ENCODE assay signal across 7 cellular contexts in the genomic region with DNA sequence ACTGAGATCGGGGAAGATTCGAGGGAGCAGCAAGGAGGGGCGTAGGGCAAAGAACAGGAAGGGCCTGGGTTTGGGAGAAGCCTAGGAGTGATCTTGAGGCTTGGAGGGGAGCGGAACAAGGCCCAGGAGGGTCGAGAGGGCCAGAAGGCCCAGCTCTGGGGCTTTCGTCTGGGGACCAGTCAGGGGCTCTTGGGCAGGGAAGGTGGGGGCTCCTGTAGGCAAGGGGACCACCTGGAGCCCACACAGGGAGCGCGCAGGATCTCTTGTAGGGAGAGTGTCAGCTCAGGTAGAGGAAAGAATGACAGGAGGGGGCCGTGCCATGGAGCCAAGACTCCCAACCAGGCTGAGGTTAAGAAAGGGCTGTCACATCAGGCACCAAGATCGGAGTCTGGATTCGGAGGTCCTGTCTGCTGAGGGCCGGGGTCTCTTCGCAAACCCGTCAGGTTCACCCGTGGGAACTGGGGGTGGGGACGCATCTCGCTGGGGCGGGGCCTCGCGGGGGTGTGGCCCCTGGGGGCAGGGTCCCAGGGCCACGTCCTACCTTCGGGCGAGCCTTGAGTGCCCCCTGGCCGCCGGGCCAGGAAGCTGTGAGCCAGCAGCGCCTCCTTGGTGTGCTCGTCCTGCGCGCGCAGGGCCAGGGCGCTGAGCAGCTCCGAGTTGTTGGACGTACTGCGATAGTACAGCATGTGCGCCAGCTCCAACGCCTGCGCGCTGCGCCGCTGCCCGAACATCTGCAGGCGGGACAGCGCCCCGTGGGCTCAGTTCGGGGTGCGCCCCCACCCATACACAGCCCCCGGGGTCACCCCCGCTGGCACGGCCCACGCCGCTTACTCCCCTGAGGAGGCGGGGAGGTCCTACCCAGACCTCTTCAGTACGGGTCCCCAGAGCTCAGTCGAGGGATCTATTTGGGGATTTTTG. TPM values are rescaled to one million over a fixed set of nuclear protein-coding genes. Genes with fewer than 3 reads are reported as not detected.
DNase-seq lines count a peak whose midpoint lies in the region; ATAC-seq, FAIRE-seq and TF ChIP-seq lines count a peak whose summit lies in the region.

No MANE protein-coding gene starts in this region.

- TF ChIP-seq POLR2A in breast epithelium (IDR thresholded peaks at IDR 0.05) (no peak), spleen (IDR thresholded peaks at IDR 0.05) (no peak)

- intact Hi-C loops in breast epithelium (cut with DNase I; ENCODE audit: low total_unique reads): no loop called here
- intact Hi-C loops in spleen (cut with DNase I; ENCODE audit: low total_unique reads): no loop called here

- peak; percentile 50 for ATAC-seq in HG02981 (IDR thresholded peaks at IDR 0.05; ENCODE audit: unreplicated experiment)

- DNase-seq in GM18507 (ENCODE audit: extremely low spot score, insufficient read length, low read depth) (peak; percentile 88), NCI-H2107 treated with DMSO at 0.1 percent for 48 hours (lab: John Stamatoyannopoulos, UW; ENCODE audit: unreplicated experiment) (peak; percentile 65), WERI-Rb-1 (peak; percentile 91), breast epithelium (ENCODE audit: low spot score in 2 of 2) (peak; percentile 86 to 87), iris pigment epithelial cell (ENCODE audit: low read depth) (peak; percentile 97), spleen (peak; percentile 100)

- WGBS in spleen, 5 donors: 1 to 6% (median 3%) methylated on average over 28 to 54 of the region's 54 CpGs

- TF ChIP-seq CTCF in WERI-Rb-1 (IDR thresholded peaks at IDR 0.05; ENCODE audit: low read depth, low read length): peak; percentile 81
- peak in 2 of 3 donors; percentile 50 to 74 for TF ChIP-seq CTCF in breast epithelium (IDR thresholded peaks at IDR 0.05)
- peak; percentile 89 to 99 (median 96) for TF ChIP-seq CTCF in spleen (IDR thresholded peaks at IDR 0.05 in 8 of 11, conservative IDR thresholded peaks at IDR 0.05 in 3 of 11)

- peak overlapping the region; percentile 60 for H3K4me3 ChIP-seq in WERI-Rb-1 (ENCODE audit: low read depth, low read length)
- H3K4me3 ChIP-seq in breast epithelium: peak overlapping the region; percentile 36 to 68 (median 55)
- peak overlapping the region; percentile 27 to 73 (median 50) for H3K4me3 ChIP-seq in spleen

- H3K27me3 ChIP-seq in WERI-Rb-1 (ENCODE audit: insufficient read depth, low read depth, severe bottlenecking): no peaks in the 10 kb centered on the region
- H3K27me3 ChIP-seq in breast epithelium: no peaks in the 10 kb centered on the region
- no peaks in the 10 kb centered on the region for H3K27me3 ChIP-seq in spleen (replicated peaks in 1 of 7)

- FAIRE-seq in GM18507 (lab: Jason Lieb, UNC): peak; percentile 93

- H3K27ac ChIP-seq in WERI-Rb-1: peak overlapping the region; percentile 77
- H3K27ac ChIP-seq in breast epithelium: peak overlapping the region; percentile 88 to 94
- peak overlapping the region; percentile 84 to 100 (median 96) for H3K27ac ChIP-seq in spleen

- peaks cover 0 to 3% of the 10 kb centered on the region in 2 donors for H3K4me1 ChIP-seq in breast epithelium
- peaks cover 30 to 63% (median 56%) of the 10 kb centered on the region in 6 donors for H3K4me1 ChIP-seq in spleen

- H3K36me3 ChIP-seq in WERI-Rb-1 (no peaks in the 10 kb centered on the region), breast epithelium (no peaks in the 10 kb centered on the region), spleen (peaks cover 0 to 26% (median 0%) of the 10 kb centered on the region in 6 donors)

- H3K9me3 ChIP-seq in WERI-Rb-1 (ENCODE audit: severe bottlenecking) (peaks cover under 1% of the 10 kb centered on the region), breast epithelium (no peaks in the 10 kb centered on the region), spleen (peaks cover 0 to under 1% (median 0%) of the 10 kb centered on the region in 8 donors)

RNA-seq across cellular contexts. Expression of gene EMP3, which starts 8.4 kb away (rescaled TPM):
- total RNA-seq in breast epithelium (10 to 100 TPM; 18.4 to 71.4 (median 24.1) TPM), spleen (10 to 100 TPM; 33.2 to 95.8 (median 73.2) TPM)
- polyA plus RNA-seq in spleen: 100 to 1,000 TPM in 2 of 3 donors, 10 to 100 TPM in 1; 89.5 to 149 (median 122) TPM

RNA-seq across cellular contexts. Expression of gene TMEM143, which starts 30.0 kb away (rescaled TPM):
- total RNA-seq in breast epithelium (10 to 100 TPM in 1 of 3 donors, 1 to 10 TPM in 2; 5.9 to 10.5 (median 6.2) TPM), spleen (10 to 100 TPM in 4 of 7 donors, 1 to 10 TPM in 3; 8.7 to 14.8 (median 12.5) TPM)
- polyA plus RNA-seq in spleen: 1 to 10 TPM; 5.8 to 7.7 (median 7.0) TPM

RNA-seq across cellular contexts. Expression of gene SYNGR4, which starts 30.4 kb away (rescaled TPM):
- total RNA-seq in breast epithelium (not detected), spleen (not detected)
- polyA plus RNA-seq in spleen: under 1 TPM in 1 of 3 donors, not detected in 2; 0.09 TPM

RNA-seq across cellular contexts. Expression of gene KDELR1, which starts 57.6 kb away (rescaled TPM):
- total RNA-seq in breast epithelium: 10 to 100 TPM; 66.2 to 85.0 (median 68.5) TPM
- total RNA-seq in spleen: 10 to 100 TPM; 61.7 to 95.9 (median 76.2) TPM
- 10 to 100 TPM; 36.2 to 55.9 (median 45.0) TPM for polyA plus RNA-seq in spleen

RNA-seq across cellular contexts. Expression of gene GRIN2D, which starts 59.7 kb away (rescaled TPM):
- total RNA-seq in breast epithelium (under 1 TPM in 2 of 3 donors, not detected in 1; 0.32 to 0.33 TPM), spleen (1 to 10 TPM in 1 of 7 donors, under 1 TPM in 6; 0.28 to 1.2 (median 0.77) TPM)
- under 1 TPM; 0.07 to 0.10 (median 0.09) TPM for polyA plus RNA-seq in spleen

Comparison
In these comparisons a context has a peak if more than half of its experiments do, and no peak if none do; other contexts are left out.
1. Peak in every context shown above with its lines: DNase-seq, ATAC-seq, H3K4me3 ChIP-seq and H3K27ac ChIP-seq.